ENCODE assay signal across 20 cellular contexts in the genomic region with DNA sequence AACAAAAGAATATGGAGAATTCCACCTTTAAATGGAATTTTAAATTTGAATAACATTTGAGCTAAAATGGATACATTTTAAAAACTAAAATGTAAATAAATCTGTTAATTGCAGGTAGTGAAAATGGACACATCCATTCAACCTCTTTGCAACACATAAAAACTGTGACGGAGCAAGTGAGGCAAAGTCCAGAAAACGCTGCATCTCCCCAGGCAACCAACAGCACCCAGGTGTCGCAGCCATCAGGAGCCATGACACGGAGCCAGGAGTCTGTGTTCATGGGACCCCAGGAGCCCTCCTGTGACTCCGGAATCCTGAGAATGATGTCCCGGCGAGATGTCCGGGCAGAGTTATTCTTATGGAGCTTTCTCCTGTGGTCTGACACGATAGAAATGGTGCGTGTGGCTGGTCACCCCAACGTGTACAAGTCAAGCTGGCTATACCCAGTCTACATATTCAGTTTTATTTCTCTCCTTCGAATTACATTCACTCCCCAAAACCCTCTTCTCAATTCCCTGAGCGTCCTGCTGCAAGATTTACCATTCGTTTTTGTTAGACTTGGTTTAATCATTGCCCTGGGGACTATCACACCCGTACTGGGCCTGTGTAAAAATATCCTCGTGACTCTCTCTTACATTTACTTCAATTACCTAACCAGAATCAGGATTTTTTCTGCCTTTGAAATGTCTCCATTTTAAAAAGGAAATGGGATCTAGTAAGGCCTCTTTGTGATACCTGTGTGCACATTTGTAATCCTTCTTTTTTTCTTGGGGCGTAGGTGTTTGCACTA. TPM values are rescaled to one million over a fixed set of nuclear protein-coding genes. Genes with fewer than 3 reads are reported as not detected.
"Had no signal": no experiment of that assay in that cellular context is flagged by ENCODE, and none has a peak within 500 bp of the region (broad histone marks: within the 10 kb centered on the region; RNA-seq: fewer than 3 reads in every experiment).

No MANE protein-coding gene starts in this region.

- H3K27me3 Mint-ChIP-seq: central memory CD8-positive, alpha-beta T cell; effector memory CD8-positive, alpha-beta T cell; naive B cell; natural killer cell treated with Interleukin-12 subunit alpha and Interleukin-12 subunit beta and Interleukin-15 and Interleukin-18, amount 100 ng/mL, for 72 hours had no signal

- H3K4me1 Mint-ChIP-seq: central memory CD8-positive, alpha-beta T cell; naive B cell; neural progenitor cell; stimulated activated effector memory CD8-positive, alpha-beta T cell treated with anti-CD3 and anti-CD28 coated beads, Interleukin-12 subunit alpha, Interleukin-12 subunit beta, amount 100 ng/mL, for 72 hours had no signal

- H3K4me2 ChIP-seq: neural progenitor cell had no signal

- H3K27ac Mint-ChIP-seq: effector memory CD8-positive, alpha-beta T cell; natural killer cell treated with Interleukin-12 subunit alpha and Interleukin-12 subunit beta and Interleukin-15 and Interleukin-18, amount 100 ng/mL, for 72 hours; neural progenitor cell; stimulated activated effector memory CD8-positive, alpha-beta T cell treated with anti-CD3 and anti-CD28 coated beads, Interleukin-12 subunit alpha, Interleukin-12 subunit beta, amount 100 ng/mL, for 72 hours; stimulated activated naive CD8-positive, alpha-beta T cell treated with anti-CD3 and anti-CD28 coated beads, Interleukin-15, Interleukin-2, amounts not matched to agents 100 ng/mL and 50 ng/mL, for 24 hours had no signal

- H3K9me3 ChIP-seq: lower lobe of right lung, prostate gland, right atrium auricular region, thoracic aorta, tibial nerve, upper lobe of right lung, uterus had no signal

- H3K4me3 ChIP-seq: coronary artery, lower lobe of right lung, neural progenitor cell, prostate gland, right atrium auricular region, thoracic aorta, tibial nerve, upper lobe of right lung, uterus had no signal

- H3K9me3 Mint-ChIP-seq: central memory CD8-positive, alpha-beta T cell; effector memory CD8-positive, alpha-beta T cell; natural killer cell treated with Interleukin-12 subunit alpha and Interleukin-12 subunit beta and Interleukin-15 and Interleukin-18, amount 100 ng/mL, for 72 hours; stimulated activated effector memory CD8-positive, alpha-beta T cell treated with anti-CD3 and anti-CD28 coated beads, Interleukin-12 subunit alpha, Interleukin-12 subunit beta, amount 100 ng/mL, for 72 hours; stimulated activated naive CD8-positive, alpha-beta T cell treated with anti-CD3 and anti-CD28 coated beads, Interleukin-15, Interleukin-2, amounts not matched to agents 100 ng/mL and 50 ng/mL, for 24 hours had no signal

- DNase-seq: effector memory CD8-positive, alpha-beta T cell; left ventricle myocardium superior; lower lobe of right lung; naive B cell; stimulated activated CD4-positive, alpha-beta T cell treated with anti-CD3 and anti-CD28 coated beads, Interleukin-2, amount 100 ng/mL, for 24 hours; stimulated activated CD4-positive, alpha-beta T cell treated with anti-CD3 and anti-CD28 coated beads, Interleukin-4, amount 100 ng/mL, for 24 hours; upper lobe of right lung; uterus had no signal

- H2AFZ ChIP-seq: neural progenitor cell had no signal

- H3K36me3 ChIP-seq: lower lobe of right lung, neural progenitor cell, prostate gland, right atrium auricular region, thoracic aorta, tibial nerve, upper lobe of right lung, uterus had no signal

- H3K36me3 Mint-ChIP-seq: naive B cell; natural killer cell treated with Interleukin-12 subunit alpha and Interleukin-12 subunit beta and Interleukin-15 and Interleukin-18, amount 100 ng/mL, for 72 hours; neural progenitor cell; stimulated activated effector memory CD8-positive, alpha-beta T cell treated with anti-CD3 and anti-CD28 coated beads, Interleukin-12 subunit alpha, Interleukin-12 subunit beta, amount 100 ng/mL, for 72 hours had no signal

- H3K27ac ChIP-seq: coronary artery, lower lobe of right lung, neural progenitor cell, prostate gland, right atrium auricular region, thoracic aorta, tibial nerve, upper lobe of right lung, uterus had no signal

- H3K4me1 ChIP-seq: neural progenitor cell, prostate gland, right atrium auricular region, upper lobe of right lung, uterus had no signal

- H3K4me3 Mint-ChIP-seq: central memory CD8-positive, alpha-beta T cell; effector memory CD8-positive, alpha-beta T cell; naive B cell; natural killer cell treated with Interleukin-12 subunit alpha and Interleukin-12 subunit beta and Interleukin-15 and Interleukin-18, amount 100 ng/mL, for 72 hours; neural progenitor cell; stimulated activated effector memory CD8-positive, alpha-beta T cell treated with anti-CD3 and anti-CD28 coated beads, Interleukin-12 subunit alpha, Interleukin-12 subunit beta, amount 100 ng/mL, for 72 hours; stimulated activated naive CD8-positive, alpha-beta T cell treated with anti-CD3 and anti-CD28 coated beads, Interleukin-15, Interleukin-2, amounts not matched to agents 100 ng/mL and 50 ng/mL, for 24 hours had no signal

- ATAC-seq: effector memory CD8-positive, alpha-beta T cell; left ventricle myocardium superior; lower lobe of right lung; natural killer cell treated with Interleukin-12 subunit alpha and Interleukin-12 subunit beta and Interleukin-15 and Interleukin-18, amount 100 ng/mL, for 72 hours; sciatic nerve; stimulated activated effector memory CD8-positive, alpha-beta T cell treated with anti-CD3 and anti-CD28 coated beads, Interleukin-12 subunit alpha, Interleukin-12 subunit beta, amount 100 ng/mL, for 72 hours; upper lobe of right lung had no signal

- H3K9ac ChIP-seq: neural progenitor cell had no signal

- H3K27me3 ChIP-seq: neural progenitor cell, right atrium auricular region, tibial nerve, upper lobe of right lung, uterus had no signal

RNA-seq across cellular contexts. Expression of a gene that starts 13.1 kb away (rescaled TPM):
- total RNA-seq: chondrocyte; natural killer cell treated with Interleukin-12 subunit alpha and Interleukin-12 subunit beta and Interleukin-15 and Interleukin-18, amount 100 ng/mL, for 72 hours had no signal
